8 cellular contexts compared by ENCODE assay signal in the genomic region with DNA sequence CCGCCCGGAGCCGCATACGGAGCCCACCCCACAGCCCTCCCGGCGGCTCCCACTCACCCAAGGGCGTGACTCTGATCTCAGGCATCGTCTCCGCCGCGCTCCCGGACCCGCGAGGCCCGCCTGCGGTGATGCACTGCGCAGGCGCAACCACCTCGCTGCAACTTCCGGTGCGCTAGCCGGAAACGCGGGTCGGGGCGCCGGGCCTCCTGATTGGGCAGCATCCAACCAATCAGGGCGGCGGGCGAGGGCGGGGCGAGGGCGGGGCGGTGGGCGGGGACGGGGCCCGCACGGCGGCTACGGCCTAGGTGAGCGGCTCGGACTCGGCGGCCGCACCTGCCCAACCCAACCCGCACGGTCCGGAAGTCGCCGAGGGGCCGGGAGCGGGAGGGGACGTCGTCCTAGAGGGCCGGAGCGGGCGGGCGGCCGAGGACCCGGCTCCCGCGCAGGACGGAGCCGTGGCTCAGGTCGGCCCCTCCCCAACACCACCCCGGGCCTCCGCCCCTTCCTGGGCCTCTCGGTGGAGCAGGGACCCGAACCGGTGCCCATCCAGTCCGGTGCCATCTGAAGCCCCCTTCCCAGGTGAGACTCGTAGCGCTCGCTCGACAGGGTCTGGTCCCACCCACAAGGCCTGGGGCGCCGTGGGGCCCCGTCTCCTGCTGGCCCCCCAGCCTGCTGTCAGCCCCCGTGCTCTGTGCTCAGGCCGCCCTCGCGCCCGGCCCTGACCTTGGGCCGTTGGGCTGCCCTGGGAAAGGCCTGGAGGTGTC. TPM values are rescaled to one million over a fixed set of nuclear protein-coding genes. Genes with fewer than 3 reads are reported as not detected.
DNase-seq lines count a peak whose midpoint lies in the region; ATAC-seq lines count a peak whose summit lies in the region.

A gene (plus strand): TSS at position 279 of the 764 bp plus-strand sequence. CDS start 2,109 bp downstream, outside the sequence.
A gene (minus strand): TSS at position 137 of the 764 bp plus-strand sequence. CDS start 52 bp downstream, at position 85.

- H2BK120ac ChIP-seq in mesendoderm (ENCODE audit: low read depth, low read length) = no peak within 1 kb of the TSS

- H3K36me3 ChIP-seq in CD4-positive, CD25-positive, alpha-beta regulatory T cell (ENCODE audit: control insufficient read depth, insufficient read depth, low read length) = peaks cover 11% of the 10 kb centered on the region
- no peaks in the 10 kb centered on the region for H3K36me3 ChIP-seq in mesendoderm (ENCODE audit: control insufficient read depth, insufficient read depth, low read length)

- peak within 1 kb of the TSS; percentile 87 for H3K4me2 ChIP-seq in mesendoderm (ENCODE audit: low read length)

- H2AK5ac ChIP-seq in mesendoderm (ENCODE audit: low read length) = peak within 1 kb of the TSS; percentile 37

- no peak within 1 kb of the TSS for H4K5ac ChIP-seq in mesendoderm (ENCODE audit: low read length)

- ATAC-seq in CD4-positive, CD25-positive, alpha-beta regulatory T cell (ENCODE audit: low read depth in 2 of 2) = peak; percentile 83 to 86
- peak; percentile 71 for ATAC-seq in GM19395 (IDR thresholded peaks at IDR 0.05; ENCODE audit: unreplicated experiment)
- peak; percentile 40 for ATAC-seq in HG03558 (IDR thresholded peaks at IDR 0.05; ENCODE audit: extremely low read depth, unreplicated experiment)
- ATAC-seq in effector memory CD8-positive, alpha-beta T cell (replicated peaks) = peak; percentile 86

- H3K4me1 Mint-ChIP-seq in CD4-positive, CD25-positive, alpha-beta regulatory T cell = peaks cover 0 to 51% (median 8%) of the 10 kb centered on the region in 4 donors
- peaks cover 19 to 28% of the 10 kb centered on the region in 2 donors for H3K4me1 Mint-ChIP-seq in effector memory CD8-positive, alpha-beta T cell (ENCODE audit: low read depth in 2 of 2)

- H3K36me3 Mint-ChIP-seq in CD4-positive, CD25-positive, alpha-beta regulatory T cell = no peaks in the 10 kb centered on the region
- peaks cover 17% of the 10 kb centered on the region for H3K36me3 Mint-ChIP-seq in effector memory CD8-positive, alpha-beta T cell (ENCODE audit: insufficient read depth)

- H3K27ac Mint-ChIP-seq in CD4-positive, CD25-positive, alpha-beta regulatory T cell = peak within 1 kb of the TSS; percentile 63 to 91 (median 90)
- H3K27ac Mint-ChIP-seq in effector memory CD8-positive, alpha-beta T cell = peak within 1 kb of the TSS; percentile 90 to 91

- peaks cover 37% of the 10 kb centered on the region for H3K79me2 ChIP-seq in mesendoderm (ENCODE audit: control insufficient read depth, insufficient read depth, low read length)

- H3K27me3 ChIP-seq in CD4-positive, CD25-positive, alpha-beta regulatory T cell (ENCODE audit: control insufficient read depth, insufficient read depth, low read length) = no peaks in the 10 kb centered on the region
- no peaks in the 10 kb centered on the region for H3K27me3 ChIP-seq in mesendoderm (ENCODE audit: insufficient read depth, low read length, poor library complexity)

- WGBS in mesendoderm (ENCODE audit: extremely low coverage, insufficient coverage, low lambda C conversion rate) = no CpG with 5 or more reads among the region's 84 CpGs

- no peaks in the 10 kb centered on the region for H3K27me3 Mint-ChIP-seq in CD4-positive, CD25-positive, alpha-beta regulatory T cell
- H3K27me3 Mint-ChIP-seq in effector memory CD8-positive, alpha-beta T cell = no peaks in the 10 kb centered on the region

- H3K9ac ChIP-seq in mesendoderm (ENCODE audit: low read length) = peak within 1 kb of the TSS; percentile 94

- H3K4me1 ChIP-seq in CD4-positive, CD25-positive, alpha-beta regulatory T cell (ENCODE audit: control insufficient read depth, insufficient read depth, low read length, poor library complexity, severe bottlenecking) = peaks cover 43% of the 10 kb centered on the region
- no peaks in the 10 kb centered on the region for H3K4me1 ChIP-seq in mesendoderm (ENCODE audit: control insufficient read depth, low read depth, low read length)

- peak within 1 kb of the TSS; percentile 97 for H3K56ac ChIP-seq in mesendoderm (ENCODE audit: low read length)

- H3K27ac ChIP-seq in CD4-positive, CD25-positive, alpha-beta regulatory T cell (ENCODE audit: insufficient read depth, low read length, poor library complexity, severe bottlenecking) = peak within 1 kb of the TSS; percentile 78
- peak within 1 kb of the TSS; percentile 28 for H3K27ac ChIP-seq in mesendoderm (ENCODE audit: low read depth, low read length)

- peak within 1 kb of the TSS; percentile 66 for H3K23ac ChIP-seq in mesendoderm (ENCODE audit: low read length)

- peak within 1 kb of the TSS; percentile 86 to 93 (median 92) for H3K4me3 Mint-ChIP-seq in CD4-positive, CD25-positive, alpha-beta regulatory T cell
- peak within 1 kb of the TSS; percentile 86 to 92 for H3K4me3 Mint-ChIP-seq in effector memory CD8-positive, alpha-beta T cell

- peak; percentile 94 to 96 (median 94) for DNase-seq in CD4-positive, CD25-positive, alpha-beta regulatory T cell
- DNase-seq in NOMO-1 treated with DMSO at 0.1 percent for 48 hours (lab: John Stamatoyannopoulos, UW; ENCODE audit: unreplicated experiment) (peak; percentile 84), mesendoderm (peak; percentile 92)
- peak; percentile 94 for DNase-seq in activated CD8-positive, alpha-beta memory T cell treated with anti-CD3 and anti-CD28 coated beads for 4 hours (ENCODE audit: low read depth in 2 of 2)
- DNase-seq in effector memory CD8-positive, alpha-beta T cell = peak; percentile 91 to 94 (median 93)
- DNase-seq in stimulated activated CD8-positive, alpha-beta memory T cell treated with anti-CD3 and anti-CD28 coated beads, Interleukin-12 subunit alpha, Interleukin-12 subunit beta, amount 100 ng/mL, for 4 hours (ENCODE audit: low read depth) = peak; percentile 95

- no peaks in the 10 kb centered on the region for H3K9me3 Mint-ChIP-seq in CD4-positive, CD25-positive, alpha-beta regulatory T cell
- H3K9me3 Mint-ChIP-seq in effector memory CD8-positive, alpha-beta T cell = no peaks in the 10 kb centered on the region

- H3K18ac ChIP-seq in mesendoderm (ENCODE audit: low read length) = peak within 1 kb of the TSS; percentile 35

- H3K9me3 ChIP-seq in CD4-positive, CD25-positive, alpha-beta regulatory T cell (ENCODE audit: control insufficient read depth in 2 of 2, low read length in 2 of 2) = no peaks in the 10 kb centered on the region

- no peak within 1 kb of the TSS for H2BK15ac ChIP-seq in mesendoderm (replicated peaks; ENCODE audit: low read depth)

- peaks cover 21% of the 10 kb centered on the region for H3K79me1 ChIP-seq in mesendoderm (ENCODE audit: low read length)

- H3K4ac ChIP-seq in mesendoderm (ENCODE audit: low read depth, low read length) = peak within 1 kb of the TSS; percentile 75

- no peak within 1 kb of the TSS for H2BK5ac ChIP-seq in mesendoderm (ENCODE audit: low read length)

- peak within 1 kb of the TSS; percentile 61 for H3K4me3 ChIP-seq in CD4-positive, CD25-positive, alpha-beta regulatory T cell (ENCODE audit: low read depth, low read length)
- peak within 1 kb of the TSS; percentile 89 for H3K4me3 ChIP-seq in mesendoderm (ENCODE audit: low read length)

- no peak within 1 kb of the TSS for H4K8ac ChIP-seq in mesendoderm (ENCODE audit: low read depth, low read length)

RNA-seq across cellular contexts. Expression of the first gene that starts in this region (rescaled TPM):
- 27.0 TPM for total RNA-seq in CD4-positive, CD25-positive, alpha-beta regulatory T cell
- 10 to 100 TPM; 21.4 to 40.1 (median 32.6) TPM for polyA plus RNA-seq in CD4-positive, CD25-positive, alpha-beta regulatory T cell
- 7.5 TPM for polyA plus RNA-seq in mesendoderm (2013, experiment 1 of 2)
- 7.1 TPM for polyA plus RNA-seq in mesendoderm (2013, experiment 2 of 2)

RNA-seq across cellular contexts. Expression of the second gene that starts in this region (rescaled TPM):
- 138 TPM for total RNA-seq in CD4-positive, CD25-positive, alpha-beta regulatory T cell
- 10 to 100 TPM; 66.2 to 74.0 (median 67.8) TPM for polyA plus RNA-seq in CD4-positive, CD25-positive, alpha-beta regulatory T cell
- polyA plus RNA-seq in mesendoderm (2013, experiment 1 of 2) = 75.3 TPM
- 73.8 TPM for polyA plus RNA-seq in mesendoderm (2013, experiment 2 of 2)

Comparison
In these comparisons a context has a peak if more than half of its experiments do, and no peak if none do; other contexts are left out.
1. Peak in every context shown above with its lines: DNase-seq, ATAC-seq, H3K4me3 ChIP-seq and H3K27ac ChIP-seq.